In the genomic region with DNA sequence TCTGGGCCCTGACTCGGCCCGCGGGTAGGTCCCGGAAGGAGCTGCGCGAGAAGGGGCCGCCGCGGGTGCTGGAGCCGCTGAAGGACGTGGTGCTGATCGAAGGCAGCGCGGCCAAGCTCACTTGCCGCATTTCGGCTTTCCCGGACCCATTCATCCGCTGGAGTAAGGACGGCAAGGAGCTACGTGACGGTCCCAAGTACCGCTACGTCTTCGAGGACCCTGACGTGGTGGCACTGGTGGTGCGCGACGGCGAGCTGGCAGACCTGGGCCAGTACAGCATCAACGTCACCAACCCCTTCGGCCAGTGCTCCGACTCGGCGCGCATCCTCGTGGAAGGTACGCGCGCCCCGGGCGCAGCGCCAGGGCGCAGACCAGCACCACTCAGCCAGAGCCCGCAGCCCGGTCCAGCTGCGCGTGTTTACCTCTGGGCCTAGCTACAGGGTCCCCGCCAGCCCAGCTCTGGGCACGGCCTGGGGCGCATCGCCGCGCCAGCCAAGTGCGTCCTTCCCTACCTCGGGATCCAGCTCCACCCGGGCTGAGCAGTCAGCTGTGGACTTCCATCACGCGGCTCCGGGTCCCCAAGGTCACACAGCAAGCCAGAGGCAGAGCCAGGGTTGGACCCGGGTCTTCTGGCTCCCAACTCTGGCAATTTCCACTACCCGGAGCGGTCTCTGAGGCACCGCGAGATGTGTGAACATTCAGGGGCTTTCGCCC, we compare ENCODE assay signal across 1 cellular context.
TF ChIP-seq lines count a peak whose summit lies in the region.

No MANE protein-coding gene starts in this region.

TF ChIP-seq in H1, 55 proteins besides CTCF, POLR2A, EP300 and RAD21:
- TF ChIP-seq EZH2 (IDR thresholded peaks at IDR 0.05; ENCODE audit: low read depth, low read length, severe bottlenecking): peak; percentile 89
- TF ChIP-seq, protein P1, sequence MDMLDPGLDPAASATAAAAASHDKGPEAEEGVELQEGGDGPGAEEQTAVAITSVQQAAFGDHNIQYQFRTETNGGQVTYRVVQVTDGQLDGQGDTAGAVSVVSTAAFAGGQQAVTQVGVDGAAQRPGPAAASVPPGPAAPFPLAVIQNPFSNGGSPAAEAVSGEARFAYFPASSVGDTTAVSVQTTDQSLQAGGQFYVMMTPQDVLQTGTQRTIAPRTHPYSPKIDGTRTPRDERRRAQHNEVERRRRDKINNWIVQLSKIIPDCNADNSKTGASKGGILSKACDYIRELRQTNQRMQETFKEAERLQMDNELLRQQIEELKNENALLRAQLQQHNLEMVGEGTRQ (IDR thresholded peaks at IDR 0.05; ENCODE audit: low read length): no peak
- 0 out of 2 replicates have a peak, but pooled peaks have one; percentile 41 for TF ChIP-seq GABPA (IDR thresholded peaks at IDR 0.05; ENCODE audit: borderline replicate concordance, insufficient read depth, low read length)
- 0 out of 2 replicates have a peak, but pooled peaks have one; percentile 35 for TF ChIP-seq RBBP5 (IDR thresholded peaks at IDR 0.05; ENCODE audit: borderline replicate concordance, low read depth, low read length)
- TF ChIP-seq CBX8 (IDR thresholded peaks at IDR 0.05; ENCODE audit: borderline replicate concordance, low read depth, low read length): no peak
- peak; percentile 59 for TF ChIP-seq RNF2 (IDR thresholded peaks at IDR 0.05; ENCODE audit: borderline replicate concordance, low read depth, low read length, missing control alignments, poor library complexity, severe bottlenecking)
- TF ChIP-seq MAFK (IDR thresholded peaks at IDR 0.05; ENCODE audit: low read depth, low read length): no peak
- TF ChIP-seq CTBP2 (IDR thresholded peaks at IDR 0.05; ENCODE audit: borderline replicate concordance, insufficient read depth, insufficient read length, low read length): no peak
- no peak for TF ChIP-seq BACH1 (IDR thresholded peaks at IDR 0.05; ENCODE audit: low read length)
- no peak for TF ChIP-seq CREB1 (IDR thresholded peaks at IDR 0.05)
- no peak for TF ChIP-seq SIN3A (conservative IDR thresholded peaks at IDR 0.05 in 1 of 2, IDR thresholded peaks at IDR 0.05 in 1 of 2; ENCODE audit: low read depth in 1 of 2, low read length in 2 of 2)
- peak; percentile 92 for TF ChIP-seq SUZ12 (IDR thresholded peaks at IDR 0.05; ENCODE audit: low read length)
